ENCODE assay signal across 9 cellular contexts in genomic region chr19:35013820-35014754, GRCh38. TPM values are rescaled to one million over a fixed set of nuclear protein-coding genes. Genes with fewer than 3 reads are reported as not detected.
DNase-seq lines count a peak whose midpoint lies in the region; ATAC-seq lines count a peak whose summit lies in the region.
"Had no signal": no experiment of that assay in that cellular context is flagged by ENCODE, and none has a peak within 500 bp of the region (broad histone marks: within the 10 kb centered on the region; RNA-seq: fewer than 3 reads in every experiment).

No MANE protein-coding gene starts in this region.

- H3K36me3 ChIP-seq in effector memory CD4-positive, alpha-beta T cell (ENCODE audit: control insufficient read depth, insufficient read depth, low read length), result peaks cover 61% of the 10 kb centered on the region
- peaks cover 44% of the 10 kb centered on the region for H3K36me3 ChIP-seq in SJCRH30

- peaks cover 72% of the 10 kb centered on the region for H3K4me1 Mint-ChIP-seq in activated CD4-positive, alpha-beta T cell treated with anti-CD3 and anti-CD28 coated beads, Interleukin-2, amount 10 ng/mL, durations not matched to agents 7 days and 5 days

- peak overlapping the region; percentile 66 for H3K27ac ChIP-seq in effector memory CD4-positive, alpha-beta T cell (ENCODE audit: insufficient read depth, low read length, poor library complexity, severe bottlenecking)
- H3K27ac ChIP-seq in substantia nigra (ENCODE audit: low read depth, low read length, poor library complexity, severe bottlenecking) (peak overlapping the region; percentile 40), SJCRH30 (no peak overlapping the region)

- H3K4me3 ChIP-seq in effector memory CD4-positive, alpha-beta T cell (ENCODE audit: insufficient read depth, low read depth, low read length, poor library complexity, severe bottlenecking), result peak overlapping the region; percentile 24
- no peak overlapping the region for H3K4me3 ChIP-seq in SJCRH30

- H3K27ac Mint-ChIP-seq in activated CD4-positive, alpha-beta T cell treated with anti-CD3 and anti-CD28 coated beads, Interleukin-2, amount 10 ng/mL, durations not matched to agents 7 days and 5 days, result peak overlapping the region; percentile 86

- ATAC-seq in GM18861 (IDR thresholded peaks at IDR 0.05; ENCODE audit: unreplicated experiment), result no peak

- POLR2A ChIA-PET in activated CD4-positive, alpha-beta T cell treated with anti-CD3 and anti-CD28 coated beads, Interleukin-2, amount 10 ng/mL, durations not matched to agents 7 days and 5 days (lab: Charles Lee), result no interaction called here

- H3K36me3 Mint-ChIP-seq in activated CD4-positive, alpha-beta T cell treated with anti-CD3 and anti-CD28 coated beads, Interleukin-2, amount 10 ng/mL, durations not matched to agents 7 days and 5 days (ENCODE audit: low read depth), result peaks cover 69% of the 10 kb centered on the region

- H3K27me3 Mint-ChIP-seq in activated CD4-positive, alpha-beta T cell treated with anti-CD3 and anti-CD28 coated beads, Interleukin-2, amount 10 ng/mL, durations not matched to agents 7 days and 5 days, result no peaks in the 10 kb centered on the region

- no peaks in the 10 kb centered on the region for H3K27me3 ChIP-seq in effector memory CD4-positive, alpha-beta T cell (replicated peaks; ENCODE audit: control insufficient read depth, insufficient read depth, low read length, poor library complexity, severe bottlenecking)
- no peaks in the 10 kb centered on the region for H3K27me3 ChIP-seq in SJCRH30

- H3K4me1 ChIP-seq in effector memory CD4-positive, alpha-beta T cell (ENCODE audit: control insufficient read depth, insufficient read depth, low read length, poor library complexity, severe bottlenecking), result peaks cover 55% of the 10 kb centered on the region
- H3K4me1 ChIP-seq in SJCRH30, result no peaks in the 10 kb centered on the region

- H3K9me3 ChIP-seq in effector memory CD4-positive, alpha-beta T cell (ENCODE audit: control insufficient read depth, low read length), result no peaks in the 10 kb centered on the region
- no peaks in the 10 kb centered on the region for H3K9me3 ChIP-seq in SJCRH30 (replicated peaks)

- H3K4me3 Mint-ChIP-seq in activated CD4-positive, alpha-beta T cell treated with anti-CD3 and anti-CD28 coated beads, Interleukin-2, amount 10 ng/mL, durations not matched to agents 7 days and 5 days, result peak overlapping the region; percentile 50

- DNase-seq in activated T-cell treated with anti-CD3 and anti-CD28 coated beads for 1 hour (ENCODE audit: low read depth) (peak; percentile 41), activated T-cell treated with anti-CD3 and anti-CD28 coated beads for 4 hours (no peak), substantia nigra (lab: John Stamatoyannopoulos, UW) (no peak), SJCRH30 (no peak), NCI-H128 (lab: John Stamatoyannopoulos, UW; ENCODE audit: unreplicated experiment) (no peak)
- DNase-seq in activated CD4-positive, alpha-beta T cell treated with anti-CD3 and anti-CD28 coated beads, Interleukin-2, amount 10 ng/mL, durations not matched to agents 7 days and 5 days, result peak; percentile 85
- DNase-seq in effector memory CD4-positive, alpha-beta T cell, result peak; percentile 63 to 70 (median 68)
- DNase-seq: NCI-H510A treated with DMSO at 0.1 percent for 48 hours had no signal

- no peaks in the 10 kb centered on the region for H3K9me3 Mint-ChIP-seq in activated CD4-positive, alpha-beta T cell treated with anti-CD3 and anti-CD28 coated beads, Interleukin-2, amount 10 ng/mL, durations not matched to agents 7 days and 5 days

- CTCF ChIA-PET in activated CD4-positive, alpha-beta T cell treated with anti-CD3 and anti-CD28 coated beads, Interleukin-2, amount 10 ng/mL, durations not matched to agents 7 days and 5 days (lab: Charles Lee), result interaction anchor here (0.6 to 3.4 kb wide), 5 partner anchors 11 to 46 kb away, joined by 3 to 18 read pairs (median 4); partner anchors contain the start of gene GRAMD1A

RNA-seq across cellular contexts. Expression of gene GRAMD1A, which starts 14.0 kb away (rescaled TPM):
- total RNA-seq in activated CD4-positive, alpha-beta T cell treated with anti-CD3 and anti-CD28 coated beads, Interleukin-2, amount 10 ng/mL, durations not matched to agents 7 days and 5 days, result 100 to 1,000 TPM; 106 to 114 TPM
- 45.5 and 49.4 TPM in 2 replicates for total RNA-seq in SJCRH30 (2014; rRNA removed; shearing (Covaris generic))

RNA-seq across cellular contexts. Expression of gene SCN1B, which starts 16.2 kb away (rescaled TPM):
- total RNA-seq in activated CD4-positive, alpha-beta T cell treated with anti-CD3 and anti-CD28 coated beads, Interleukin-2, amount 10 ng/mL, durations not matched to agents 7 days and 5 days, result under 1 TPM; 0.50 to 0.97 TPM
- total RNA-seq in SJCRH30 (2014; rRNA removed; shearing (Covaris generic)), result 1.2 and 2.3 TPM in 2 replicates

RNA-seq across cellular contexts. Expression of gene HPN, which starts 27.4 kb away (rescaled TPM):
- total RNA-seq in activated CD4-positive, alpha-beta T cell treated with anti-CD3 and anti-CD28 coated beads, Interleukin-2, amount 10 ng/mL, durations not matched to agents 7 days and 5 days, result not detected
- total RNA-seq in SJCRH30 (2014; rRNA removed; shearing (Covaris generic)), result not detected in 2 replicates

RNA-seq across cellular contexts. Expression of gene ZNF792, which starts 50.1 kb away (rescaled TPM):
- 10 to 100 TPM; 14.8 to 15.3 TPM for total RNA-seq in activated CD4-positive, alpha-beta T cell treated with anti-CD3 and anti-CD28 coated beads, Interleukin-2, amount 10 ng/mL, durations not matched to agents 7 days and 5 days
- total RNA-seq in SJCRH30 (2014; rRNA removed; shearing (Covaris generic)), result 1.6 and 2.1 TPM in 2 replicates

Comparison
In these comparisons a context has a peak if more than half of its experiments do, and no peak if none do; other contexts are left out.
1. DNase-seq: peak in activated T-cell treated with anti-CD3 and anti-CD28 coated beads for 1 hour (single experiment), activated CD4-positive, alpha-beta T cell treated with anti-CD3 and anti-CD28 coated beads, Interleukin-2, amount 10 ng/mL, durations not matched to agents 7 days and 5 days (single experiment) and effector memory CD4-positive, alpha-beta T cell (3 of 3); none in activated T-cell treated with anti-CD3 and anti-CD28 coated beads for 4 hours (single experiment), substantia nigra (0 of 49), SJCRH30 (0 of 2) and NCI-H128 (single experiment).